ENCODE assay signal across 23 cellular contexts in the genomic region with DNA sequence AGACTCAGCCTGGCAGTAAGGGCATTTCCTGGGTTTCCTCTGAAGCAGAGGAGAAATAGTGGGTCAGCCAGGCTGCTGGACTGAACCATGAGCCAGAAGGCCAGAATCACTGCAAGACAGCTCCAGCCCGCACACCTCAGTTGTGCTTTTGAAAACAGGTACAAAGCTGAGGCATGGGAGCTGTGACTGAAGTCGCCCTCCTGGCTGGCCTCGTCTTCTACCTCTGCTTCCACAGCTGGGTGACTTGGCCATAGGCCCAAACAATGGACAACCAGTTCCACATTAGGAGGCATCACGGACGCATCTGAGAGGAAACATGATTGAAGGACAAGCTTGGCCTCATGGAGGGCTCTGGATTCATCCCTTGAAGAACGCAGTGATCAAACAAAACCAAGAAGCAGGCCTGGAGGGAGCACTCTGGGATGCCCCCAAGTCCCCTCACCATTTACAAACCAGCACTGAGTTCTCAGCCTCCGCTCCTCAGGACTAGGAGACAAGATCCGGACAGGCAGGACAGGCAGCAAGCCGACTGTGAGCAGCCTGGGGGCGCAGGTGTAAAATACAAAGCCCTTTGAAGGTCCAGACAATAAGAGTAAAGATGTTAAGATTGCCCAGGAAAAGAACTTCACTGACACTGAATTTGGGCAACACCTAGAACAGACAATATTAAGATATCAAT.
DNase-seq lines count a peak whose midpoint lies in the region; ATAC-seq and TF ChIP-seq lines count a peak whose summit lies in the region.
"Had no signal": no experiment of that assay in that cellular context is flagged by ENCODE, and none has a peak within 500 bp of the region (broad histone marks: within the 10 kb centered on the region; RNA-seq: fewer than 3 reads in every experiment).

No MANE protein-coding gene starts in this region.

- no peaks in the 10 kb centered on the region for H3K79me2 ChIP-seq in trophoblast cell (ENCODE audit: control insufficient read depth, insufficient read depth, low read length, poor library complexity)

- peaks cover 11% of the 10 kb centered on the region for H3K36me3 ChIP-seq in H7 (replicated peaks; ENCODE audit: control insufficient read depth, insufficient read depth, low read length)
- H3K36me3 ChIP-seq in trophoblast cell (ENCODE audit: control insufficient read depth in 1 of 2, insufficient read depth in 2 of 2, low read length in 2 of 2): peaks cover 26 to 49% of the 10 kb centered on the region in 2 experiments
- H3K36me3 ChIP-seq: prostate gland had no signal

- no peak overlapping the region for H3K4ac ChIP-seq in trophoblast cell (ENCODE audit: low read depth, low read length)

- H3K79me1 ChIP-seq in trophoblast cell (ENCODE audit: low read length): no peaks in the 10 kb centered on the region

- DNase-seq in CD14-positive monocyte (ENCODE audit: low spot score): no peak
- peak; percentile 9 for DNase-seq in H7
- no peak for DNase-seq in effector memory CD8-positive, alpha-beta T cell
- DNase-seq in trophoblast cell: no peak
- DNase-seq in LoVo (ENCODE audit: low spot score): no peak
- DNase-seq in NCI-H748 (lab: John Stamatoyannopoulos, UW; ENCODE audit: unreplicated experiment): no peak
- no peak for DNase-seq in activated CD4-positive, alpha-beta T cell treated with anti-CD3 and anti-CD28 coated beads for 1 hour
- DNase-seq: activated CD4-positive, alpha-beta T cell treated with anti-CD3 and anti-CD28 coated beads, Interleukin-2, amount 10 ng/mL, durations not matched to agents 24 days and 14 days; activated CD8-positive, alpha-beta memory T cell treated with anti-CD3 and anti-CD28 coated beads, Interleukin-2, amount 50 U/mL, for 4 hours; activated effector memory CD4-positive, alpha-beta T cell treated with anti-CD3 and anti-CD28 coated beads, Interleukin-2, amount 50 U/mL, for 16 hours; NCI-H1092 treated with DMSO at 0.1 percent for 48 hours; NCI-H2029 treated with DMSO at 0.1 percent for 48 hours; NCI-H226 had no signal

- H3K4me3 Mint-ChIP-seq in CD14-positive monocyte: no peak overlapping the region
- H3K4me3 Mint-ChIP-seq in effector memory CD8-positive, alpha-beta T cell: no peak overlapping the region
- H3K4me3 Mint-ChIP-seq: activated CD4-positive, alpha-beta T cell treated with anti-CD3 and anti-CD28 coated beads, Interleukin-2, amount 10 ng/mL, durations not matched to agents 24 days and 14 days; brain; neural progenitor cell had no signal

- H2AFZ ChIP-seq in trophoblast cell (ENCODE audit: insufficient read depth, low read length, poor library complexity): no peak overlapping the region
- H2AFZ ChIP-seq: neural progenitor cell had no signal

- H3K23ac ChIP-seq in trophoblast cell (ENCODE audit: low read length): peak overlapping the region; percentile 19

- H4K12ac ChIP-seq in trophoblast cell (ENCODE audit: low read depth, low read length): no peak overlapping the region

- no peak overlapping the region for H3K9ac ChIP-seq in trophoblast cell (ENCODE audit: low read length)
- H3K9ac ChIP-seq: neural progenitor cell, SK-N-SH had no signal

- no peak overlapping the region for H3K14ac ChIP-seq in trophoblast cell (ENCODE audit: low read length)

- no peaks in the 10 kb centered on the region for H3K9me3 ChIP-seq in trophoblast cell (ENCODE audit: insufficient read depth, low read depth, low read length)
- H3K9me3 ChIP-seq: adrenal gland; BLaER1 treated with 17β-estradiol and CSF1 and Interleukin-3, amounts not matched to agents 10 nM and 100 nM; gastroesophageal sphincter; HAP-1; mucosa of descending colon; prostate gland; SK-N-SH had no signal

- peaks cover 22% of the 10 kb centered on the region for H3K4me1 Mint-ChIP-seq in CD14-positive monocyte
- peaks cover 16 to 21% of the 10 kb centered on the region in 2 donors for H3K4me1 Mint-ChIP-seq in effector memory CD8-positive, alpha-beta T cell (ENCODE audit: low read depth in 2 of 2)

- peaks cover 3 to 18% of the 10 kb centered on the region in 2 experiments for H3K4me1 ChIP-seq in trophoblast cell (ENCODE audit: control insufficient read depth in 1 of 2, insufficient read depth in 2 of 2, low read length in 2 of 2)
- H3K4me1 ChIP-seq: HAP-1 had no signal

- no peak overlapping the region for H3K27ac ChIP-seq in trophoblast cell (ENCODE audit: low read depth, low read length)
- H3K27ac ChIP-seq: neural progenitor cell had no signal

- no peak overlapping the region for H3K18ac ChIP-seq in trophoblast cell (ENCODE audit: low read length)

- H3K27me3 ChIP-seq in H7 (ENCODE audit: control insufficient read depth, insufficient read depth, low read length): no peaks in the 10 kb centered on the region
- no peaks in the 10 kb centered on the region for H3K27me3 ChIP-seq in trophoblast cell (ENCODE audit: insufficient read depth, low read length)
- H3K27me3 ChIP-seq: adrenal gland; BLaER1 treated with 17β-estradiol and CSF1 and Interleukin-3, amounts not matched to agents 10 nM and 100 nM; gastroesophageal sphincter; neural progenitor cell had no signal

- no peak overlapping the region for H3K4me3 ChIP-seq in H7 (ENCODE audit: insufficient read depth, low read depth, low read length)
- no peak overlapping the region for H3K4me3 ChIP-seq in trophoblast cell (ENCODE audit: low read depth, low read length)
- H3K4me3 ChIP-seq: adrenal gland; BLaER1 treated with 17β-estradiol and CSF1 and Interleukin-3, amounts not matched to agents 10 nM and 100 nM; gastroesophageal sphincter; HAP-1; mucosa of descending colon; neural progenitor cell; prostate gland had no signal

- no peak overlapping the region for H2BK5ac ChIP-seq in trophoblast cell (ENCODE audit: low read depth, low read length, poor library complexity)

- no peak overlapping the region for H2AK5ac ChIP-seq in trophoblast cell (ENCODE audit: low read length)

- peak overlapping the region in 4 of 7 donors; percentile 43 to 80 (median 68) for H3K27ac Mint-ChIP-seq in CD14-positive monocyte
- H3K27ac Mint-ChIP-seq in effector memory CD8-positive, alpha-beta T cell: peak overlapping the region; percentile 49 to 84
- H3K27ac Mint-ChIP-seq: activated CD4-positive, alpha-beta T cell treated with anti-CD3 and anti-CD28 coated beads, Interleukin-2, amount 10 ng/mL, durations not matched to agents 24 days and 14 days; neural progenitor cell had no signal

- intact Hi-C loops in CD14-positive monocyte (cut with micrococcal nuclease): loop anchor here in 1 of 2 donors (5.0 kb wide), 1 partner anchor 189 kb away; no protein-coding TSS in a partner anchor

- H2BK12ac ChIP-seq in trophoblast cell (ENCODE audit: low read length): no peak overlapping the region

- H3K9me3 Mint-ChIP-seq in CD14-positive monocyte: no peaks in the 10 kb centered on the region
- no peaks in the 10 kb centered on the region for H3K9me3 Mint-ChIP-seq in effector memory CD8-positive, alpha-beta T cell
- H3K9me3 Mint-ChIP-seq: activated CD4-positive, alpha-beta T cell treated with anti-CD3 and anti-CD28 coated beads, Interleukin-2, amount 10 ng/mL, durations not matched to agents 24 days and 14 days; brain; neural progenitor cell had no signal

- no peak overlapping the region for H3K4me2 ChIP-seq in trophoblast cell (ENCODE audit: low read length)
- H3K4me2 ChIP-seq: neural progenitor cell, SK-N-SH had no signal

- no CpG with 5 or more reads among the region's 10 CpGs for WGBS in trophoblast cell (ENCODE audit: extremely low coverage, insufficient coverage, insufficient read length)

- no peak overlapping the region for H4K91ac ChIP-seq in trophoblast cell (ENCODE audit: low read depth, low read length)

- H4K8ac ChIP-seq in trophoblast cell (ENCODE audit: low read depth, low read length): no peak overlapping the region

- H2BK120ac ChIP-seq in trophoblast cell (ENCODE audit: insufficient read depth, low read length, poor library complexity): no peak overlapping the region

- H3K27me3 Mint-ChIP-seq in CD14-positive monocyte (ENCODE audit: low read depth in 3 of 3): peaks cover 0 to 3% (median under 1%) of the 10 kb centered on the region in 3 donors
- no peaks in the 10 kb centered on the region for H3K27me3 Mint-ChIP-seq in effector memory CD8-positive, alpha-beta T cell
- H3K27me3 Mint-ChIP-seq: activated CD4-positive, alpha-beta T cell treated with anti-CD3 and anti-CD28 coated beads, Interleukin-2, amount 10 ng/mL, durations not matched to agents 24 days and 14 days; brain had no signal

- ATAC-seq in effector memory CD8-positive, alpha-beta T cell (replicated peaks): no peak
- ATAC-seq in HG02973 (IDR thresholded peaks at IDR 0.05; ENCODE audit: unreplicated experiment): no peak

- peaks cover 55 to 73% of the 10 kb centered on the region in 2 donors for H3K36me3 Mint-ChIP-seq in CD14-positive monocyte
- peaks cover 50% of the 10 kb centered on the region for H3K36me3 Mint-ChIP-seq in effector memory CD8-positive, alpha-beta T cell (ENCODE audit: insufficient read depth)

- no peak for TF ChIP-seq CTCF in CD14-positive monocyte (IDR thresholded peaks at IDR 0.05)
